Comparison of ENCODE assay signal across 14 cellular contexts in the genomic region with DNA sequence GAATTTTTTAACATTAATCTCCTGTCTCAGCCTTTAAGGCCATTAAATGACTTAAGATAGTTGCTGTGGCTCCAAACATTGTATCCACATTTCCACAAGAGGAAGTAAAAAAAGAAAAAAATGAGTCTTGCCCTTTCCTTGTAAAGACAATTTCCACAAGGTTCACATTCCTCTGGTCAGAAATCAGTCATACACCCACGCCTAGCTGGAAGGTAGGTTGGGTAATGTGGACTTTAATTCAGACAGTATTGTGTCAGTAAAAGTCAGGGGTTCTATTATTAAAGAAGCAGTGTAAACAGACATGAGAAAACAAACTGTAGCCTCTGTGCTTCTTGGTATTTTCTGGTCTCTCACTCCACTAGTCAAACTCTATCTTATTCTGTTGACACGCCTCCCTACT.
"Had no signal": no experiment of that assay in that cellular context is flagged by ENCODE, and none has a peak within 500 bp of the region (broad histone marks: within the 10 kb centered on the region; RNA-seq: fewer than 3 reads in every experiment).

No MANE protein-coding gene starts in this region.

- H3K4me1 Mint-ChIP-seq: activated CD8-positive, alpha-beta memory T cell treated with anti-CD3 and anti-CD28 coated beads, Interleukin-2, amount 10 ng/mL, durations not matched to agents 7 days and 5 days; naive thymus-derived CD8-positive, alpha-beta T cell had no signal

- H3K9me3 ChIP-seq: colonic mucosa, gastroesophageal sphincter, neutrophil had no signal

- H3K27me3 ChIP-seq: cardiac muscle cell, colonic mucosa, gastroesophageal sphincter, neutrophil had no signal

- H3K36me3 Mint-ChIP-seq: activated CD8-positive, alpha-beta memory T cell treated with anti-CD3 and anti-CD28 coated beads, Interleukin-2, amount 10 ng/mL, durations not matched to agents 7 days and 5 days; activated naive CD8-positive, alpha-beta T cell; naive thymus-derived CD8-positive, alpha-beta T cell had no signal

- H3K27ac Mint-ChIP-seq: activated CD8-positive, alpha-beta memory T cell treated with anti-CD3 and anti-CD28 coated beads, Interleukin-2, amount 10 ng/mL, durations not matched to agents 7 days and 5 days; activated naive CD8-positive, alpha-beta T cell; activated T-cell treated with anti-CD3 and anti-CD28 coated beads, Interleukin-2, amount 50 U/mL, for 24 hours; naive thymus-derived CD8-positive, alpha-beta T cell had no signal

- H3K4me1 ChIP-seq: colonic mucosa, gastroesophageal sphincter had no signal

- ATAC-seq: activated CD8-positive, alpha-beta memory T cell treated with anti-CD3 and anti-CD28 coated beads, Interleukin-2, amount 10 ng/mL, durations not matched to agents 7 days and 5 days; gastroesophageal sphincter; naive thymus-derived CD8-positive, alpha-beta T cell had no signal

- H3K27ac ChIP-seq: cardiac muscle cell, colonic mucosa, gastroesophageal sphincter, neutrophil had no signal

- H3K4me3 ChIP-seq: cardiac muscle cell, colonic mucosa, gastroesophageal sphincter had no signal

- H3K4me3 Mint-ChIP-seq: activated CD8-positive, alpha-beta memory T cell treated with anti-CD3 and anti-CD28 coated beads, Interleukin-2, amount 10 ng/mL, durations not matched to agents 7 days and 5 days; activated naive CD8-positive, alpha-beta T cell; activated T-cell treated with anti-CD3 and anti-CD28 coated beads, Interleukin-2, amount 50 U/mL, for 24 hours; naive thymus-derived CD8-positive, alpha-beta T cell had no signal

- DNase-seq: activated CD4-positive, alpha-beta T cell treated with anti-CD3 and anti-CD28 coated beads for 1 hour; activated CD4-positive, alpha-beta T cell treated with anti-CD3 and anti-CD28 coated beads, Interleukin-2, amount 50 U/mL, for 48 hours; activated CD8-positive, alpha-beta memory T cell treated with anti-CD3 and anti-CD28 coated beads, Interleukin-2, amount 10 ng/mL, durations not matched to agents 7 days and 5 days; activated effector memory CD4-positive, alpha-beta T cell treated with anti-CD3 and anti-CD28 coated beads, Interleukin-2, amount 50 U/mL, for 16 hours; activated T-cell treated with anti-CD3 and anti-CD28 coated beads, Interleukin-2, amount 50 U/mL, for 24 hours; anterior cingulate cortex; colonic mucosa; effector CD4-positive, alpha-beta T cell; naive thymus-derived CD8-positive, alpha-beta T cell; small intestine had no signal

- H3K27me3 Mint-ChIP-seq: activated CD8-positive, alpha-beta memory T cell treated with anti-CD3 and anti-CD28 coated beads, Interleukin-2, amount 10 ng/mL, durations not matched to agents 7 days and 5 days; activated naive CD8-positive, alpha-beta T cell; activated T-cell treated with anti-CD3 and anti-CD28 coated beads, Interleukin-2, amount 50 U/mL, for 24 hours; naive thymus-derived CD8-positive, alpha-beta T cell had no signal

- H3K36me3 ChIP-seq: cardiac muscle cell, colonic mucosa, gastroesophageal sphincter, neutrophil had no signal
